In the genomic region with DNA sequence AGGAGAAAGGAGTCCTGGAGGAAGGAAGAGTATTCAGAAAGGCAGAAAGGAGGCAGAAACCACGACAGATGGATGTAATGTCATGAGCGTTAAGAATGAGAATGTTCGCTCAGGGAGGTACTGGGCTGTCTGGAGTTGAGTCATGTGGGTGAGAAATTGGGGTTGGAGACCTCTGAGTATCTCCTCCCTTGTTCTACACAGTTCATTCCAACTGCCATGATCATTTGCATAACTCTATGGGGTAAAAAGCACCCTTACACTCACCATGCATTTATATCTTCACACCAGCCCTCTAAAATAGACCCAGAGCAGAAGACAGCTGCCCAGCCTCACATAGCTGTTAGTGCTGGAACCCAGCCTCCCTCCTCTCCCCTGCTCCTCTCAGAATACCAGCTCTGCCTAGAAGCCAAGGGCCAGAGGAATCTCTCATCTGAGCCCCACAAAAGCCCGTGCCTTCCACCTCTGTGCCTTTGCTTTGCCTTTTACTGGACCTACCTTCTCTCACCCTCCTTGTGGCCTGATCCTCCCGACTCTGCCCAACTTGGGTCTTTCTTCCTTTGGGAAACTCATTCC, we compare ENCODE assay signal across 17 cellular contexts.
A peak's percentile ranks its signal among the peaks of the same experiment; 100 is the strongest.
DNase-seq lines count a peak whose midpoint lies in the region; ATAC-seq and TF ChIP-seq lines count a peak whose summit lies in the region.
"Had no signal": no experiment of that assay in that cellular context is flagged by ENCODE, and none has a peak within 500 bp of the region (broad histone marks: within the 10 kb centered on the region; RNA-seq: fewer than 3 reads in every experiment).

No MANE protein-coding gene starts in this region.

- TF ChIP-seq EP300 in gastroesophageal sphincter (IDR thresholded peaks at IDR 0.05) = no peak

- POLR2A ChIA-PET in activated CD4-positive, alpha-beta T cell treated with anti-CD3 and anti-CD28 coated beads for 36 hours (lab: Charles Lee) = no interaction called here

- H3K9me3 ChIP-seq in gastroesophageal sphincter = no peaks in the 10 kb centered on the region
- H3K9me3 ChIP-seq: esophagus squamous epithelium, tibial artery had no signal

- no peaks in the 10 kb centered on the region for H3K36me3 ChIP-seq in gastroesophageal sphincter
- H3K36me3 ChIP-seq: esophagus squamous epithelium, tibial artery had no signal

- DNase-seq in activated CD4-positive, alpha-beta T cell treated with anti-CD3 and anti-CD28 coated beads for 36 hours = no peak
- no peak for DNase-seq in activated CD4-positive, alpha-beta T cell treated with anti-CD3 and anti-CD28 coated beads for 48 hours
- DNase-seq in NCI-H1417 (lab: John Stamatoyannopoulos, UW) = no peak
- DNase-seq in stimulated activated CD8-positive, alpha-beta memory T cell treated with anti-CD3 and anti-CD28 coated beads, Interleukin-4, amount 100 ng/mL, for 48 hours = no peak
- DNase-seq: 8988T; activated T-cell treated with anti-CD3 and anti-CD28 coated beads, Interleukin-2, amount 50 U/mL, for 1 hour; CD4-positive, alpha-beta T cell; cortex of kidney; esophagus squamous epithelium; NCI-H446; tibial artery had no signal

- TF ChIP-seq POLR2A in gastroesophageal sphincter (IDR thresholded peaks at IDR 0.05) = no peak

- no peaks in the 10 kb centered on the region for H3K36me3 Mint-ChIP-seq in activated CD4-positive, alpha-beta T cell treated with anti-CD3 and anti-CD28 coated beads for 36 hours (ENCODE audit: low read depth)
- H3K36me3 Mint-ChIP-seq in stimulated activated memory B cell treated with anti-CD40 and anti-IgM and Interleukin-4, amounts not matched to agents 10 μg/mL and 1 μg/mL and 100 μg/mL, for 72 hours = no peaks in the 10 kb centered on the region

- WGBS in gastroesophageal sphincter (ENCODE audit: low coverage in 1 of 2), 2 donors = 85 to 90% methylated on average over 5 of the region's 5 CpGs

- ATAC-seq in activated CD4-positive, alpha-beta T cell treated with anti-CD3 and anti-CD28 coated beads for 36 hours = peak; percentile 68
- ATAC-seq in HG02610 (IDR thresholded peaks at IDR 0.05; ENCODE audit: unreplicated experiment) (peak; percentile 95), HG03354 (IDR thresholded peaks at IDR 0.05; ENCODE audit: poor library complexity, severe bottlenecking, unreplicated experiment) (peak; percentile 69), gastroesophageal sphincter (no peak)
- peak; percentile 17 for ATAC-seq in stimulated activated memory B cell treated with anti-CD40 and anti-IgM and Interleukin-4, amounts not matched to agents 10 μg/mL and 1 μg/mL and 100 μg/mL, for 72 hours
- ATAC-seq: activated CD4-positive, CD25-positive, alpha-beta regulatory T cell treated with anti-CD3 and anti-CD28 coated beads, Interleukin-2, amount 50 U/mL, for 24 hours had no signal

- peaks cover 2% of the 10 kb centered on the region for H3K27me3 Mint-ChIP-seq in activated CD4-positive, alpha-beta T cell treated with anti-CD3 and anti-CD28 coated beads for 36 hours
- no peaks in the 10 kb centered on the region for H3K27me3 Mint-ChIP-seq in stimulated activated memory B cell treated with anti-CD40 and anti-IgM and Interleukin-4, amounts not matched to agents 10 μg/mL and 1 μg/mL and 100 μg/mL, for 72 hours

- CTCF ChIA-PET in activated CD4-positive, alpha-beta T cell treated with anti-CD3 and anti-CD28 coated beads for 36 hours (lab: Charles Lee) = no interaction called here

- peaks cover 5% of the 10 kb centered on the region for H3K27me3 ChIP-seq in gastroesophageal sphincter

- no peak overlapping the region for H3K27ac ChIP-seq in gastroesophageal sphincter
- H3K27ac ChIP-seq: esophagus squamous epithelium, tibial artery had no signal

- no peak overlapping the region for H3K27ac Mint-ChIP-seq in activated CD4-positive, alpha-beta T cell treated with anti-CD3 and anti-CD28 coated beads for 36 hours
- no peak overlapping the region for H3K27ac Mint-ChIP-seq in stimulated activated memory B cell treated with anti-CD40 and anti-IgM and Interleukin-4, amounts not matched to agents 10 μg/mL and 1 μg/mL and 100 μg/mL, for 72 hours
- H3K27ac Mint-ChIP-seq: CD4-positive, alpha-beta T cell had no signal

- intact Hi-C loops in activated CD4-positive, alpha-beta T cell treated with anti-CD3 and anti-CD28 coated beads for 36 hours (cut with DNase I, micrococcal nuclease) = loop anchor here in 1 of 2 experiments (10.0 kb wide), 1 partner anchor 137 kb away; no protein-coding TSS in a partner anchor

- H3K4me3 Mint-ChIP-seq in activated CD4-positive, alpha-beta T cell treated with anti-CD3 and anti-CD28 coated beads for 36 hours = no peak overlapping the region
- no peak overlapping the region for H3K4me3 Mint-ChIP-seq in stimulated activated memory B cell treated with anti-CD40 and anti-IgM and Interleukin-4, amounts not matched to agents 10 μg/mL and 1 μg/mL and 100 μg/mL, for 72 hours
- H3K4me3 Mint-ChIP-seq: CD4-positive, alpha-beta T cell had no signal

- no peak for TF ChIP-seq CTCF in gastroesophageal sphincter (IDR thresholded peaks at IDR 0.05)

- no peaks in the 10 kb centered on the region for H3K4me1 ChIP-seq in gastroesophageal sphincter
- H3K4me1 ChIP-seq: tibial artery had no signal

- no peak overlapping the region for H3K4me3 ChIP-seq in gastroesophageal sphincter
- H3K4me3 ChIP-seq: esophagus squamous epithelium, lung, tibial artery had no signal

- H3K4me1 Mint-ChIP-seq in activated CD4-positive, alpha-beta T cell treated with anti-CD3 and anti-CD28 coated beads for 36 hours = no peaks in the 10 kb centered on the region
- H3K4me1 Mint-ChIP-seq in stimulated activated memory B cell treated with anti-CD40 and anti-IgM and Interleukin-4, amounts not matched to agents 10 μg/mL and 1 μg/mL and 100 μg/mL, for 72 hours = peaks cover 6% of the 10 kb centered on the region

- no peaks in the 10 kb centered on the region for H3K9me3 Mint-ChIP-seq in activated CD4-positive, alpha-beta T cell treated with anti-CD3 and anti-CD28 coated beads for 36 hours (ENCODE audit: low read depth)
- H3K9me3 Mint-ChIP-seq in stimulated activated memory B cell treated with anti-CD40 and anti-IgM and Interleukin-4, amounts not matched to agents 10 μg/mL and 1 μg/mL and 100 μg/mL, for 72 hours = no peaks in the 10 kb centered on the region
- H3K9me3 Mint-ChIP-seq: CD4-positive, alpha-beta T cell had no signal
